8 cellular contexts compared by ENCODE assay signal in genomic region chr6:6684365-6684833, GRCh38.
DNase-seq lines count a peak whose midpoint lies in the region; ATAC-seq and TF ChIP-seq lines count a peak whose summit lies in the region.

No MANE protein-coding gene starts in this region.

- H3K27ac ChIP-seq in PC-9 (peak overlapping the region; percentile 91; the same call in 1 of the 2 replicates), parathyroid adenoma (peak overlapping the region; percentile 8)

- H3K4me1 ChIP-seq in PC-9 (replicated peaks; ENCODE audit: insufficient read depth) = peaks cover 58% of the 10 kb centered on the region
- peaks cover 23% of the 10 kb centered on the region for H3K4me1 ChIP-seq in parathyroid adenoma

- H2AFZ ChIP-seq in PC-9 = no peak overlapping the region
- peak overlapping the region; percentile 59 for H2AFZ ChIP-seq in parathyroid adenoma

- CTCF ChIA-PET in PC-9 (lab: Charles Lee) = no interaction called here

- H3K9me3 ChIP-seq in PC-9 (ENCODE audit: insufficient read depth, low read depth) (no peaks in the 10 kb centered on the region), parathyroid adenoma (ENCODE audit: control insufficient read depth, low read length) (no peaks in the 10 kb centered on the region)

- H3K27me3 ChIP-seq in PC-9 (ENCODE audit: insufficient read depth, low read depth) (no peaks in the 10 kb centered on the region), parathyroid adenoma (ENCODE audit: control insufficient read depth, insufficient read depth, low read length) (no peaks in the 10 kb centered on the region)

- POLR2A ChIA-PET in PC-9 (lab: Charles Lee; ENCODE audit: unreplicated experiment) = interaction anchor here (0.6 to 0.7 kb wide), 2 partner anchors 172 to 197 kb away, joined by 3 read pairs; no protein-coding TSS in a partner anchor

- no peaks in the 10 kb centered on the region for H3K36me3 ChIP-seq in PC-9 (ENCODE audit: low read depth)
- H3K36me3 ChIP-seq in parathyroid adenoma (ENCODE audit: control insufficient read depth, insufficient read depth, low read length) = no peaks in the 10 kb centered on the region

- no peak overlapping the region for H3K9ac ChIP-seq in parathyroid adenoma

- no peak for TF ChIP-seq CTCF in PC-9 (conservative IDR thresholded peaks at IDR 0.05)
- TF ChIP-seq CTCF in parathyroid adenoma (IDR thresholded peaks at IDR 0.05) = no peak

- DNase-seq in PC-9 = no peak
- DNase-seq in activated gamma-delta T cell (lab: John Stamatoyannopoulos, UW) = no peak
- DNase-seq in NCI-H146 (lab: John Stamatoyannopoulos, UW) = no peak
- no peak for DNase-seq in SW480 (ENCODE audit: low spot score)
- no peak for DNase-seq in Ammon's horn (ENCODE audit: low spot score)

- intact Hi-C loops in PC-9 (cut with micrococcal nuclease; ENCODE audit: unreplicated experiment) = no loop called here

- no peaks in the 10 kb centered on the region for H4K20me1 ChIP-seq in PC-9 (ENCODE audit: insufficient read depth)

- no TSS peak for BruUV-seq in PC-9 (replicated peaks; lab: Mats Ljungman, UMichigan)

- H3K79me2 ChIP-seq in PC-9 (ENCODE audit: low read depth) (no peaks in the 10 kb centered on the region), parathyroid adenoma (no peaks in the 10 kb centered on the region)

- H3K4me2 ChIP-seq in PC-9 (peak overlapping the region; percentile 95), parathyroid adenoma (ENCODE audit: low read length) (no peak overlapping the region)

- ATAC-seq in GM18873 (IDR thresholded peaks at IDR 0.05; ENCODE audit: low FRiP score, unreplicated experiment) (peak; percentile 84), HG02571 (IDR thresholded peaks at IDR 0.05; ENCODE audit: unreplicated experiment) (peak; percentile 77)

- H3K4me3 ChIP-seq in PC-9 (no peak overlapping the region), parathyroid adenoma (ENCODE audit: low read depth, low read length) (no peak overlapping the region)

- H3F3A ChIP-seq in PC-9 (ENCODE audit: insufficient read depth, low read depth) = peaks cover 39% of the 10 kb centered on the region

- H3K9me2 ChIP-seq in PC-9 (ENCODE audit: insufficient read depth) = no peaks in the 10 kb centered on the region
